25 cellular contexts compared by ENCODE assay signal in the genomic region with DNA sequence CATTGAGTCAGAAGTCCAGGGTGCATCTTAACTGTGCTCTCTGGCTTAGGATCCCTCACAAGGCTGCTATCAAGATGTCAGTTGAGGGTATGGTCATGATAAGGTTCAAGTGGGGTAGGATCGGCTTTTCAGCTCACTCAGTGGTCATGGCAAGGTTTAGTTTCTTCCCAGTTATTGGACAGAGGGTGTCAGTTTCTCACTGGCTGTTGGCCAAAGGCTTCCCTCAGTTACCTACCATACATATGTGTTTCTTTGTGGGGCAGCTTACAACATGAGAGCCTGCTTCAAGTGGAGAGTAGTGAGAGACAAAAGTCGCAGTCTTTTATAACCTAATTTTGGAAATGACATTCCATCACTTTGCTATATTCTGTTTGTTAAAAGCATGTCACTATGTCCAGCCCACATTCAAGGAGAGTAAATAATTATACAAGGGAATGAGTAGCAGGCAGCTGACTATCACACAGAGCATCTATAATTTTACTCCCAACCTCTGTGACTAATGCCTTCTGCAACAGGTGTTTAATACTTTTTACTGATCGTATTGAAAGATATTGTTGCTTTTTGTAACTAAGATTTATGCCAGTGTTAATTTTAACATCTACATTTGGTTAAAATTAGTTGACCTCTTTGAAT.
"Had no signal": no experiment of that assay in that cellular context is flagged by ENCODE, and none has a peak within 500 bp of the region (broad histone marks: within the 10 kb centered on the region; RNA-seq: fewer than 3 reads in every experiment).

No MANE protein-coding gene starts in this region.

- H3K27ac ChIP-seq: esophagus muscularis mucosa, foreskin keratinocyte, heart right ventricle, stomach, thyroid gland, upper lobe of right lung had no signal

- H3K9me3 Mint-ChIP-seq: activated naive CD4-positive, alpha-beta T cell treated with anti-CD3 and anti-CD28 coated beads, Interleukin-2, amount 50 U/mL, for 72 hours; activated T-cell treated with anti-CD3 and anti-CD28 coated beads, Interleukin-2, amount 50 U/mL, for 72 hours; central memory CD8-positive, alpha-beta T cell; dendritic cell treated with granulocyte-macrophage colony-stimulating factor and Interleukin-4, amounts not matched to agents 40 ng/mL and 50 ng/mL, for 4 days; endodermal cell; stimulated activated naive B cell treated with anti-CD40 and anti-IgM and Interleukin-4, amounts not matched to agents 10 μg/mL and 1 μg/mL and 100 μg/mL, for 72 hours had no signal

- H3K4me1 ChIP-seq: esophagus muscularis mucosa, foreskin keratinocyte, heart right ventricle, stomach, thyroid gland had no signal

- H3K4me1 Mint-ChIP-seq: activated CD4-positive, alpha-beta T cell treated with anti-CD3 and anti-CD28 coated beads for 36 hours; activated CD8-positive, alpha-beta memory T cell treated with anti-CD3 and anti-CD28 coated beads, Interleukin-2, amount 10 ng/mL, durations not matched to agents 7 days and 5 days; central memory CD8-positive, alpha-beta T cell; endodermal cell; stimulated activated naive B cell treated with anti-CD40 and anti-IgM and Interleukin-4, amounts not matched to agents 10 μg/mL and 1 μg/mL and 100 μg/mL, for 72 hours had no signal

- H3K27ac Mint-ChIP-seq: activated CD4-positive, alpha-beta T cell treated with anti-CD3 and anti-CD28 coated beads for 36 hours; activated CD8-positive, alpha-beta memory T cell treated with anti-CD3 and anti-CD28 coated beads, Interleukin-2, amount 10 ng/mL, durations not matched to agents 7 days and 5 days; activated CD8-positive, alpha-beta T cell treated with anti-CD3 and anti-CD28 coated beads, Interleukin-2, amount 10 ng/mL, durations not matched to agents 7 days and 5 days; activated naive CD4-positive, alpha-beta T cell treated with anti-CD3 and anti-CD28 coated beads, Interleukin-2, amount 50 U/mL, for 72 hours; activated T-cell treated with anti-CD3 and anti-CD28 coated beads, Interleukin-2, amount 50 U/mL, for 72 hours; dendritic cell treated with granulocyte-macrophage colony-stimulating factor and Interleukin-4, amounts not matched to agents 40 ng/mL and 50 ng/mL, for 4 days; endodermal cell; natural killer cell treated with Interleukin-12 subunit alpha and Interleukin-12 subunit beta and Interleukin-15 and Interleukin-18, amount 100 ng/mL, for 72 hours; stimulated activated naive B cell treated with anti-CD40 and anti-IgM and Interleukin-4, amounts not matched to agents 10 μg/mL and 1 μg/mL and 100 μg/mL, for 72 hours had no signal

- DNase-seq: activated CD4-positive, alpha-beta T cell treated with anti-CD3 and anti-CD28 coated beads for 36 hours; activated CD4-positive, CD25-positive, alpha-beta regulatory T cell; activated CD8-positive, alpha-beta memory T cell treated with anti-CD3 and anti-CD28 coated beads, Interleukin-2, amount 10 ng/mL, durations not matched to agents 7 days and 5 days; activated CD8-positive, alpha-beta T cell treated with anti-CD3 and anti-CD28 coated beads, Interleukin-2, amount 10 ng/mL, durations not matched to agents 7 days and 5 days; activated naive CD4-positive, alpha-beta T cell; activated T-cell treated with anti-CD3 and anti-CD28 coated beads for 4 hours; activated T-cell treated with anti-CD3 and anti-CD28 coated beads, Interleukin-2, amount 50 U/mL, for 72 hours; anterior cingulate cortex; endodermal cell; foreskin keratinocyte; heart right ventricle; left ventricle myocardium superior; mucosa of descending colon; right cardiac atrium; stimulated activated CD4-positive, alpha-beta T cell treated with anti-CD3 and anti-CD28 coated beads, Interleukin-15, amount 100 ng/mL, for 24 hours; stimulated activated CD4-positive, alpha-beta T cell treated with anti-CD3 and anti-CD28 coated beads, Interleukin-2, amount 100 ng/mL, for 24 hours; stimulated activated naive B cell treated with anti-CD40 and anti-IgM and Interleukin-4, amounts not matched to agents 10 μg/mL and 1 μg/mL and 100 μg/mL, for 72 hours; stomach; thyroid gland; upper lobe of right lung had no signal

- H3K27me3 ChIP-seq: esophagus muscularis mucosa, foreskin keratinocyte, heart right ventricle, stomach, thyroid gland, upper lobe of right lung had no signal

- H3K36me3 Mint-ChIP-seq: activated CD8-positive, alpha-beta memory T cell treated with anti-CD3 and anti-CD28 coated beads, Interleukin-2, amount 10 ng/mL, durations not matched to agents 7 days and 5 days; activated naive CD4-positive, alpha-beta T cell treated with anti-CD3 and anti-CD28 coated beads, Interleukin-2, amount 50 U/mL, for 72 hours; natural killer cell treated with Interleukin-12 subunit alpha and Interleukin-12 subunit beta and Interleukin-15 and Interleukin-18, amount 100 ng/mL, for 72 hours; stimulated activated naive B cell treated with anti-CD40 and anti-IgM and Interleukin-4, amounts not matched to agents 10 μg/mL and 1 μg/mL and 100 μg/mL, for 72 hours had no signal

- H3K9me3 ChIP-seq: esophagus muscularis mucosa, heart right ventricle, mucosa of descending colon, thyroid gland, upper lobe of right lung had no signal

- H3K4me3 ChIP-seq: esophagus muscularis mucosa, heart right ventricle, mucosa of descending colon, stomach, thyroid gland, upper lobe of right lung had no signal

- H3K4me3 Mint-ChIP-seq: activated CD4-positive, alpha-beta T cell treated with anti-CD3 and anti-CD28 coated beads for 36 hours; activated CD8-positive, alpha-beta memory T cell treated with anti-CD3 and anti-CD28 coated beads, Interleukin-2, amount 10 ng/mL, durations not matched to agents 7 days and 5 days; activated CD8-positive, alpha-beta T cell treated with anti-CD3 and anti-CD28 coated beads, Interleukin-2, amount 10 ng/mL, durations not matched to agents 7 days and 5 days; activated T-cell treated with anti-CD3 and anti-CD28 coated beads, Interleukin-2, amount 50 U/mL, for 72 hours; central memory CD8-positive, alpha-beta T cell; dendritic cell treated with granulocyte-macrophage colony-stimulating factor and Interleukin-4, amounts not matched to agents 40 ng/mL and 50 ng/mL, for 4 days; endodermal cell; natural killer cell treated with Interleukin-12 subunit alpha and Interleukin-12 subunit beta and Interleukin-15 and Interleukin-18, amount 100 ng/mL, for 72 hours; stimulated activated naive B cell treated with anti-CD40 and anti-IgM and Interleukin-4, amounts not matched to agents 10 μg/mL and 1 μg/mL and 100 μg/mL, for 72 hours had no signal

- H3K36me3 ChIP-seq: esophagus muscularis mucosa, heart right ventricle, stomach, thyroid gland, upper lobe of right lung had no signal

- H3K27me3 Mint-ChIP-seq: activated CD4-positive, alpha-beta T cell treated with anti-CD3 and anti-CD28 coated beads for 36 hours; activated CD8-positive, alpha-beta memory T cell treated with anti-CD3 and anti-CD28 coated beads, Interleukin-2, amount 10 ng/mL, durations not matched to agents 7 days and 5 days; central memory CD8-positive, alpha-beta T cell; dendritic cell treated with granulocyte-macrophage colony-stimulating factor and Interleukin-4, amounts not matched to agents 40 ng/mL and 50 ng/mL, for 4 days; natural killer cell treated with Interleukin-12 subunit alpha and Interleukin-12 subunit beta and Interleukin-15 and Interleukin-18, amount 100 ng/mL, for 72 hours; stimulated activated naive B cell treated with anti-CD40 and anti-IgM and Interleukin-4, amounts not matched to agents 10 μg/mL and 1 μg/mL and 100 μg/mL, for 72 hours had no signal
